In genomic region chr3:27224197-27224596, GRCh38 we compare ENCODE assay signal across 21 cellular contexts.
A peak's percentile ranks its signal among the peaks of the same experiment; 100 is the strongest.
DNase-seq lines count a peak whose midpoint lies in the region; ATAC-seq and TF ChIP-seq lines count a peak whose summit lies in the region.
"Had no signal": no experiment of that assay in that cellular context is flagged by ENCODE, and none has a peak within 500 bp of the region (broad histone marks: within the 10 kb centered on the region; RNA-seq: fewer than 3 reads in every experiment).

No MANE protein-coding gene starts in this region.

- no peaks in the 10 kb centered on the region for H3K27me3 Mint-ChIP-seq in T-helper 17 cell
- H3K27me3 Mint-ChIP-seq: CD4-positive, alpha-beta memory T cell had no signal

- H3K4me1 ChIP-seq in stomach = no peaks in the 10 kb centered on the region
- H3K4me1 ChIP-seq: adrenal gland had no signal

- intact Hi-C loops in stomach (cut with DNase I; ENCODE audit: low total_unique reads) = no loop called here

- TF ChIP-seq EP300 in stomach (IDR thresholded peaks at IDR 0.05) = no peak

- TF ChIP-seq POLR2A in stomach (IDR thresholded peaks at IDR 0.05) = no peak

- H3K27me3 ChIP-seq in stomach = no peaks in the 10 kb centered on the region
- H3K27me3 ChIP-seq: adrenal gland, hepatocyte, transverse colon had no signal

- no peak overlapping the region for H3K27ac ChIP-seq in stomach
- H3K27ac ChIP-seq: adrenal gland, hepatocyte, transverse colon, WERI-Rb-1 had no signal

- WGBS in stomach, 5 donors = 78 to 93% (median 84%) methylated on average over 3 of the region's 3 CpGs

- peak; percentile 36 for DNase-seq in AG08395 (ENCODE audit: low spot score)
- peak; percentile 29 for DNase-seq in LHCN-M2 (ENCODE audit: low read depth)
- DNase-seq in fibroblast of gingiva (ENCODE audit: low read depth) = peak; percentile 44
- DNase-seq in myocyte (ENCODE audit: low read depth) = peak; percentile 61
- DNase-seq in stomach = no peak
- DNase-seq in T-helper 17 cell = no peak
- DNase-seq in activated CD4-positive, alpha-beta T cell treated with anti-CD3 and anti-CD28 coated beads, Interleukin-2, amount 50 U/mL, for 1 hour = no peak
- DNase-seq: activated CD8-positive, alpha-beta memory T cell treated with anti-CD3 and anti-CD28 coated beads for 24 hours; adrenal gland; CD4-positive, alpha-beta memory T cell; mucosa of descending colon; NCI-H1092; RPMI8226; SW 1271; transverse colon; WERI-Rb-1 had no signal

- H3K9me3 ChIP-seq in stomach (no peaks in the 10 kb centered on the region), T-helper 17 cell (ENCODE audit: control insufficient read depth, low read length, poor library complexity, severe bottlenecking) (no peaks in the 10 kb centered on the region)
- H3K9me3 ChIP-seq: adrenal gland, mucosa of descending colon, transverse colon had no signal

- H3K4me3 ChIP-seq in stomach = no peak overlapping the region
- H3K4me3 ChIP-seq: adrenal gland, hepatocyte, K562, mucosa of descending colon, smooth muscle cell, transverse colon had no signal

- TF ChIP-seq CTCF in stomach (IDR thresholded peaks at IDR 0.05) = no peak

- no peak overlapping the region for H3K4me3 Mint-ChIP-seq in T-helper 17 cell

- no peak overlapping the region for H3K27ac Mint-ChIP-seq in T-helper 17 cell
- H3K27ac Mint-ChIP-seq: activated T-helper 2 cell treated with anti-CD3 and anti-CD28 coated beads, Interferon-gamma antibody, Interleukin-2, Interleukin-4, amounts not matched to agents 10 μg/mL and 5 μg/mL and 100 μg/mL, durations not matched to agents 14 hours and 24 hours and 36 hours; CD4-positive, alpha-beta memory T cell had no signal

- no peaks in the 10 kb centered on the region for H3K36me3 ChIP-seq in stomach
- H3K36me3 ChIP-seq: adrenal gland, transverse colon, WERI-Rb-1 had no signal

- no peak for ATAC-seq in T-helper 17 cell
- no peak for ATAC-seq in HG02938 (IDR thresholded peaks at IDR 0.05; ENCODE audit: unreplicated experiment)
- ATAC-seq: K562, mucosa of descending colon had no signal

- peaks cover 4% of the 10 kb centered on the region for H3K4me1 Mint-ChIP-seq in T-helper 17 cell

- no peaks in the 10 kb centered on the region for H3K36me3 Mint-ChIP-seq in T-helper 17 cell (ENCODE audit: low read depth)
- H3K36me3 Mint-ChIP-seq: CD4-positive, alpha-beta memory T cell had no signal

Comparison
In these comparisons a context has a peak if more than half of its experiments do, and no peak if none do; other contexts are left out.
1. DNase-seq: peak in AG08395 (single experiment), LHCN-M2 (single experiment), fibroblast of gingiva (single experiment) and myocyte (single experiment); none in stomach (single experiment), T-helper 17 cell (0 of 3) and activated CD4-positive, alpha-beta T cell treated with anti-CD3 and anti-CD28 coated beads, Interleukin-2, amount 50 U/mL, for 1 hour (single experiment).